9 cellular contexts compared by ENCODE assay signal in genomic region chr13:41649659-41650058, GRCh38.
A peak's percentile ranks its signal among the peaks of the same experiment; 100 is the strongest.
DNase-seq lines count a peak whose midpoint lies in the region; ATAC-seq, FAIRE-seq and TF ChIP-seq lines count a peak whose summit lies in the region.
"Had no signal": no experiment of that assay in that cellular context is flagged by ENCODE, and none has a peak within 500 bp of the region (broad histone marks: within the 10 kb centered on the region; RNA-seq: fewer than 3 reads in every experiment).

No MANE protein-coding gene starts in this region.

- H3K4me3 ChIP-seq in left ventricle myocardium inferior (no peak overlapping the region), WI38 (ENCODE audit: low read depth, low read length) (no peak overlapping the region), upper lobe of left lung (no peak overlapping the region)

- no peak for TF ChIP-seq POLR2A in upper lobe of left lung (IDR thresholded peaks at IDR 0.05)

- no peak for FAIRE-seq in frontal cortex (lab: Jason Lieb, UNC)

- TF ChIP-seq CTCF in left ventricle myocardium inferior (IDR thresholded peaks at IDR 0.05; ENCODE audit: borderline replicate concordance) (peak; percentile 50), WI38 (IDR thresholded peaks at IDR 0.05; ENCODE audit: low read depth, low read length) (peak; percentile 33), upper lobe of left lung (IDR thresholded peaks at IDR 0.05) (peak in 4 of 6 experiments; percentile 16 to 28 (median 22))

- H3K9me3 ChIP-seq in left ventricle myocardium inferior (replicated peaks): no peaks in the 10 kb centered on the region
- no peaks in the 10 kb centered on the region for H3K9me3 ChIP-seq in upper lobe of left lung

- WGBS in upper lobe of left lung, 2 donors: 67 to 68% methylated on average over 3 of the region's 3 CpGs

- H3K36me3 ChIP-seq in left ventricle myocardium inferior: no peaks in the 10 kb centered on the region
- no peaks in the 10 kb centered on the region for H3K36me3 ChIP-seq in upper lobe of left lung

- TF ChIP-seq EP300 in upper lobe of left lung (IDR thresholded peaks at IDR 0.05): no peak

- H3K27ac ChIP-seq in left ventricle myocardium inferior (replicated peaks) (peak overlapping the region; percentile 77), upper lobe of left lung (peak overlapping the region in 3 of 4 donors; percentile 67 to 90 (median 77))

- intact Hi-C loops in left ventricle myocardium inferior (cut with micrococcal nuclease) (loop anchor here (5.0 to 10.0 kb wide), 4 partner anchors 37 to 297 kb away; no protein-coding TSS in a partner anchor), cardiac septum (cut with DNase I) (loop anchor here (2.0 to 5.0 kb wide), 3 partner anchors 37 to 297 kb away; no protein-coding TSS in a partner anchor)

- H3K27me3 ChIP-seq in left ventricle myocardium inferior (ENCODE audit: low read depth) (no peaks in the 10 kb centered on the region), upper lobe of left lung (no peaks in the 10 kb centered on the region)

- H3K4me1 ChIP-seq in left ventricle myocardium inferior (peaks cover 58% of the 10 kb centered on the region), upper lobe of left lung (peaks cover 33 to 70% (median 39%) of the 10 kb centered on the region in 4 donors)

- ATAC-seq in upper lobe of left lung (ENCODE audit: low FRiP score in 2 of 2): no peak
- ATAC-seq: CD8-positive, alpha-beta T cell had no signal

- DNase-seq in left ventricle myocardium inferior (no peak), cardiac septum (ENCODE audit: low spot score) (no peak), glomerular endothelial cell (ENCODE audit: extremely low read depth, low read depth, low spot score) (peak; percentile 58), upper lobe of left lung (no peak), frontal cortex (ENCODE audit: low spot score in 2 of 2) (no peak)
- DNase-seq in stimulated activated CD4-positive, alpha-beta T cell treated with anti-CD3 and anti-CD28 coated beads, Interleukin-15, amount 100 ng/mL, for 24 hours: no peak
- no peak for DNase-seq in stimulated activated naive CD4-positive, alpha-beta T cell treated with Interleukin-2 at 50 U/mL for 16 hours (lab: John Stamatoyannopoulos, UW)
- DNase-seq: CD8-positive, alpha-beta T cell had no signal
